ENCODE assay signal across 13 cellular contexts in genomic region chr4:21888195-21888976, GRCh38.
DNase-seq lines count a peak whose midpoint lies in the region; ATAC-seq, FAIRE-seq and TF ChIP-seq lines count a peak whose summit lies in the region.
"Had no signal": no experiment of that assay in that cellular context is flagged by ENCODE, and none has a peak within 500 bp of the region (broad histone marks: within the 10 kb centered on the region; RNA-seq: fewer than 3 reads in every experiment).

No MANE protein-coding gene starts in this region.

- H3K36me3 Mint-ChIP-seq in activated naive CD4-positive, alpha-beta T cell treated with anti-CD3 and anti-CD28 coated beads, Interleukin-2, amount 50 U/mL, for 72 hours: no peaks in the 10 kb centered on the region
- no peaks in the 10 kb centered on the region for H3K36me3 Mint-ChIP-seq in activated CD4-positive, alpha-beta memory T cell treated with anti-CD3 and anti-CD28 coated beads, Interleukin-2, amount 10 ng/mL, durations not matched to agents 7 days and 5 days (ENCODE audit: low read depth)
- H3K36me3 Mint-ChIP-seq in CD14-positive monocyte: no peaks in the 10 kb centered on the region

- peak overlapping the region in 1 of 2 donors; percentile 82 for H3K27ac Mint-ChIP-seq in activated naive CD4-positive, alpha-beta T cell treated with anti-CD3 and anti-CD28 coated beads, Interleukin-2, amount 50 U/mL, for 72 hours
- H3K27ac Mint-ChIP-seq in activated CD4-positive, alpha-beta memory T cell treated with anti-CD3 and anti-CD28 coated beads, Interleukin-2, amount 10 ng/mL, durations not matched to agents 7 days and 5 days: no peak overlapping the region
- no peak overlapping the region for H3K27ac Mint-ChIP-seq in CD14-positive monocyte
- H3K27ac Mint-ChIP-seq: CD4-positive, alpha-beta T cell had no signal

- no peaks in the 10 kb centered on the region for H3K4me1 Mint-ChIP-seq in activated CD4-positive, alpha-beta memory T cell treated with anti-CD3 and anti-CD28 coated beads, Interleukin-2, amount 10 ng/mL, durations not matched to agents 7 days and 5 days
- no peaks in the 10 kb centered on the region for H3K4me1 Mint-ChIP-seq in CD14-positive monocyte

- intact Hi-C loops in CD14-positive monocyte (cut with micrococcal nuclease): no loop called here

- CTCF ChIA-PET in activated CD4-positive, alpha-beta memory T cell treated with anti-CD3 and anti-CD28 coated beads, Interleukin-2, amount 10 ng/mL, durations not matched to agents 7 days and 5 days (lab: Charles Lee): no interaction called here

- POLR2A ChIA-PET in activated CD4-positive, alpha-beta memory T cell treated with anti-CD3 and anti-CD28 coated beads, Interleukin-2, amount 10 ng/mL, durations not matched to agents 7 days and 5 days (lab: Charles Lee): no interaction called here

- peak; percentile 73 to 87 for ATAC-seq in activated naive CD4-positive, alpha-beta T cell treated with anti-CD3 and anti-CD28 coated beads, Interleukin-2, amount 50 U/mL, for 72 hours
- peak; percentile 59 for ATAC-seq in HG03457 (IDR thresholded peaks at IDR 0.05; ENCODE audit: unreplicated experiment)

- no peaks in the 10 kb centered on the region for H3K27me3 ChIP-seq in bronchial epithelial cell (ENCODE audit: control insufficient read depth, insufficient read depth, low read length)

- no peak overlapping the region for H3K4me3 Mint-ChIP-seq in activated CD4-positive, alpha-beta memory T cell treated with anti-CD3 and anti-CD28 coated beads, Interleukin-2, amount 10 ng/mL, durations not matched to agents 7 days and 5 days
- H3K4me3 Mint-ChIP-seq in CD14-positive monocyte: no peak overlapping the region
- H3K4me3 Mint-ChIP-seq: CD4-positive, alpha-beta T cell had no signal

- no peak for FAIRE-seq in bronchial epithelial cell (lab: Jason Lieb, UNC)

- no peaks in the 10 kb centered on the region for H3K27me3 Mint-ChIP-seq in activated CD4-positive, alpha-beta memory T cell treated with anti-CD3 and anti-CD28 coated beads, Interleukin-2, amount 10 ng/mL, durations not matched to agents 7 days and 5 days
- peaks cover 0 to 2% (median 0%) of the 10 kb centered on the region in 3 donors for H3K27me3 Mint-ChIP-seq in CD14-positive monocyte (ENCODE audit: low read depth in 3 of 3)
- H3K27me3 Mint-ChIP-seq: CD4-positive, alpha-beta T cell had no signal

- TF ChIP-seq CTCF in bronchial epithelial cell (IDR thresholded peaks at IDR 0.05; ENCODE audit: insufficient read depth, low read length, severe bottlenecking) (no peak), CD14-positive monocyte (IDR thresholded peaks at IDR 0.05) (no peak)

- H3K36me3 ChIP-seq in bronchial epithelial cell (ENCODE audit: control insufficient read depth, insufficient read depth, low read length): no peaks in the 10 kb centered on the region

- DNase-seq in activated naive CD4-positive, alpha-beta T cell treated with anti-CD3 and anti-CD28 coated beads, Interleukin-2, amount 50 U/mL, for 72 hours (ENCODE audit: low spot score in 2 of 2): no peak
- DNase-seq in activated naive CD4-positive, alpha-beta T cell (lab: John Stamatoyannopoulos, UW): no peak
- DNase-seq in bronchial epithelial cell (ENCODE audit: low read depth): peak; percentile 66
- peak; percentile 94 for DNase-seq in stromal cell of bone marrow (ENCODE audit: low read depth)
- DNase-seq in HUDEP-2 (lab: John Stamatoyannopoulos, UW; ENCODE audit: unreplicated experiment in 76 of 76): no peak
- DNase-seq in activated CD4-positive, alpha-beta memory T cell treated with anti-CD3 and anti-CD28 coated beads, Interleukin-2, amount 10 ng/mL, durations not matched to agents 7 days and 5 days: no peak
- no peak for DNase-seq in CD14-positive monocyte (ENCODE audit: low spot score)
- DNase-seq: activated CD8-positive, alpha-beta memory T cell treated with anti-CD3 and anti-CD28 coated beads, Interleukin-2, amount 50 U/mL, for 4 hours; CD4-positive, alpha-beta T cell; GOT3; head of caudate nucleus; NCI-H524 treated with DMSO at 0.1 percent for 48 hours had no signal

- H3K4me3 ChIP-seq in bronchial epithelial cell (ENCODE audit: low read depth, low read length): no peak overlapping the region

- peaks cover 5 to 10% of the 10 kb centered on the region in 2 donors for H3K9me3 Mint-ChIP-seq in activated naive CD4-positive, alpha-beta T cell treated with anti-CD3 and anti-CD28 coated beads, Interleukin-2, amount 50 U/mL, for 72 hours
- peaks cover 6% of the 10 kb centered on the region for H3K9me3 Mint-ChIP-seq in activated CD4-positive, alpha-beta memory T cell treated with anti-CD3 and anti-CD28 coated beads, Interleukin-2, amount 10 ng/mL, durations not matched to agents 7 days and 5 days
- H3K9me3 Mint-ChIP-seq in CD14-positive monocyte: peaks cover 0 to 5% (median 4%) of the 10 kb centered on the region in 7 donors

Comparison
In these comparisons a context has a peak if more than half of its experiments do, and no peak if none do; other contexts are left out.
1. DNase-seq: peak in bronchial epithelial cell (single experiment) and stromal cell of bone marrow (single experiment); none in activated naive CD4-positive, alpha-beta T cell treated with anti-CD3 and anti-CD28 coated beads, Interleukin-2, amount 50 U/mL, for 72 hours (0 of 2), activated naive CD4-positive, alpha-beta T cell (0 of 4), HUDEP-2 (0 of 76), activated CD4-positive, alpha-beta memory T cell treated with anti-CD3 and anti-CD28 coated beads, Interleukin-2, amount 10 ng/mL, durations not matched to agents 7 days and 5 days (single experiment) and CD14-positive monocyte (single experiment).